ENCODE assay signal across 21 cellular contexts in genomic region chr9:101514056-101514455, GRCh38. TPM values are rescaled to one million over a fixed set of nuclear protein-coding genes. Genes with fewer than 3 reads are reported as not detected.
A peak's percentile ranks its signal among the peaks of the same experiment; 100 is the strongest.
DNase-seq lines count a peak whose midpoint lies in the region; ATAC-seq and TF ChIP-seq lines count a peak whose summit lies in the region.
"Had no signal": no experiment of that assay in that cellular context is flagged by ENCODE, and none has a peak within 500 bp of the region (broad histone marks: within the 10 kb centered on the region; RNA-seq: fewer than 3 reads in every experiment).

No MANE protein-coding gene starts in this region.

- H3K9me3 Mint-ChIP-seq in GM23338 (peaks cover 4% of the 10 kb centered on the region; the same call in 1 of the 3 replicates), WTC11 (peaks cover 11% of the 10 kb centered on the region)
- H3K9me3 Mint-ChIP-seq in stimulated activated effector memory CD8-positive, alpha-beta T cell treated with anti-CD3 and anti-CD28 coated beads, Interleukin-12 subunit alpha, Interleukin-12 subunit beta, amount 100 ng/mL, for 72 hours: peaks cover 3% of the 10 kb centered on the region

- intact Hi-C loops in PC-3 (cut with micrococcal nuclease): no loop called here

- no peak overlapping the region; the same call in 1 of the 2 replicates for H3K27ac Mint-ChIP-seq in GM23338
- H3K27ac Mint-ChIP-seq in WTC11: no peak overlapping the region
- H3K27ac Mint-ChIP-seq in stimulated activated effector memory CD8-positive, alpha-beta T cell treated with anti-CD3 and anti-CD28 coated beads, Interleukin-12 subunit alpha, Interleukin-12 subunit beta, amount 100 ng/mL, for 72 hours: no peak overlapping the region
- H3K27ac Mint-ChIP-seq: activated CD4-positive, alpha-beta T cell treated with anti-CD3 and anti-CD28 coated beads for 36 hours; activated naive CD8-positive, alpha-beta T cell treated with anti-CD3 and anti-CD28 coated beads for 36 hours had no signal

- no peak overlapping the region for H3K4me3 ChIP-seq in GM23338
- no peak overlapping the region for H3K4me3 ChIP-seq in fibroblast of pulmonary artery (replicated peaks; ENCODE audit: low read depth, low read length)
- no peak overlapping the region for H3K4me3 ChIP-seq in osteoblast (ENCODE audit: insufficient read depth, low read length)
- no peak overlapping the region for H3K4me3 ChIP-seq in PC-3 (ENCODE audit: low read length)
- H3K4me3 ChIP-seq: coronary artery, suprapubic skin had no signal

- peaks cover 40% of the 10 kb centered on the region for H3K4me1 Mint-ChIP-seq in GM23338
- H3K4me1 Mint-ChIP-seq in WTC11: peaks cover 39% of the 10 kb centered on the region
- no peaks in the 10 kb centered on the region for H3K4me1 Mint-ChIP-seq in stimulated activated effector memory CD8-positive, alpha-beta T cell treated with anti-CD3 and anti-CD28 coated beads, Interleukin-12 subunit alpha, Interleukin-12 subunit beta, amount 100 ng/mL, for 72 hours

- no peaks in the 10 kb centered on the region for H3K36me3 Mint-ChIP-seq in GM23338 (ENCODE audit: low read depth)
- no peaks in the 10 kb centered on the region for H3K36me3 Mint-ChIP-seq in WTC11
- H3K36me3 Mint-ChIP-seq in stimulated activated effector memory CD8-positive, alpha-beta T cell treated with anti-CD3 and anti-CD28 coated beads, Interleukin-12 subunit alpha, Interleukin-12 subunit beta, amount 100 ng/mL, for 72 hours: no peaks in the 10 kb centered on the region
- H3K36me3 Mint-ChIP-seq: activated naive CD8-positive, alpha-beta T cell treated with anti-CD3 and anti-CD28 coated beads for 36 hours had no signal

- no peak for TF ChIP-seq CTCF in GM23338 (conservative IDR thresholded peaks at IDR 0.05; ENCODE audit: low read depth in 2 of 2)
- no peak for TF ChIP-seq CTCF in WTC11 (IDR thresholded peaks at IDR 0.05)
- TF ChIP-seq CTCF in fibroblast of pulmonary artery (IDR thresholded peaks at IDR 0.05; ENCODE audit: low read length, missing control alignments): no peak
- no peak for TF ChIP-seq CTCF in osteoblast (IDR thresholded peaks at IDR 0.05; ENCODE audit: extremely low read depth, low read depth, low read length)
- no peak for TF ChIP-seq CTCF in PC-3 (conservative IDR thresholded peaks at IDR 0.05; ENCODE audit: low read depth, low read length)

- H3K27me3 Mint-ChIP-seq in GM23338 (ENCODE audit: insufficient read depth, low read depth, poor library complexity): peaks cover 2% of the 10 kb centered on the region
- H3K27me3 Mint-ChIP-seq in WTC11 (ENCODE audit: low read depth): no peaks in the 10 kb centered on the region

- H3F3A ChIP-seq in GM23338 (replicated peaks; ENCODE audit: low read depth): no peaks in the 10 kb centered on the region
- no peaks in the 10 kb centered on the region for H3F3A ChIP-seq in PC-3 (ENCODE audit: low read length, unreplicated experiment)

- peaks cover 41% of the 10 kb centered on the region for H3K4me1 ChIP-seq in GM23338 (ENCODE audit: insufficient read depth)
- H3K4me1 ChIP-seq in osteoblast (ENCODE audit: insufficient read depth, low read length): peaks cover 31% of the 10 kb centered on the region
- H3K4me1 ChIP-seq in PC-3 (ENCODE audit: insufficient read depth, low read length): no peaks in the 10 kb centered on the region
- H3K4me1 ChIP-seq: parathyroid adenoma, suprapubic skin had no signal

- peak; percentile 19; the same call in 2 of the 3 replicates for ATAC-seq in GM23338
- ATAC-seq in WTC11: peak; percentile 9
- ATAC-seq in stimulated activated effector memory CD8-positive, alpha-beta T cell treated with anti-CD3 and anti-CD28 coated beads, Interleukin-12 subunit alpha, Interleukin-12 subunit beta, amount 100 ng/mL, for 72 hours: no peak
- ATAC-seq in PC-3: no peak
- ATAC-seq in HG02973 (IDR thresholded peaks at IDR 0.05; ENCODE audit: unreplicated experiment): no peak
- ATAC-seq: activated CD4-positive, alpha-beta T cell treated with anti-CD3 and anti-CD28 coated beads for 36 hours; Panc1 had no signal

- H3K9me3 ChIP-seq in osteoblast (ENCODE audit: low read depth, low read length) (no peaks in the 10 kb centered on the region), PC-3 (ENCODE audit: low read length) (no peaks in the 10 kb centered on the region)
- H3K9me3 ChIP-seq: suprapubic skin had no signal

- H3K27ac ChIP-seq in GM23338 (ENCODE audit: low read depth) (peak overlapping the region; percentile 35; the same call in 1 of the 2 replicates), osteoblast (ENCODE audit: low read depth, low read length) (no peak overlapping the region), PC-3 (ENCODE audit: low read length) (no peak overlapping the region)
- H3K27ac ChIP-seq: C4-2B, HL-60, parathyroid adenoma, suprapubic skin had no signal

- H2AFZ ChIP-seq in GM23338: no peak overlapping the region
- no peak overlapping the region for H2AFZ ChIP-seq in osteoblast (ENCODE audit: low read length)
- H2AFZ ChIP-seq in PC-3 (ENCODE audit: low read length): no peak overlapping the region
- H2AFZ ChIP-seq: parathyroid adenoma had no signal

- H3K36me3 ChIP-seq in GM23338 (ENCODE audit: insufficient read depth) (no peaks in the 10 kb centered on the region), osteoblast (ENCODE audit: insufficient read depth, low read length) (no peaks in the 10 kb centered on the region), PC-3 (ENCODE audit: low read depth, low read length) (no peaks in the 10 kb centered on the region)
- H3K36me3 ChIP-seq: suprapubic skin had no signal

- peak overlapping the region; percentile 56 for H3K4me2 ChIP-seq in GM23338
- peak overlapping the region; percentile 55 for H3K4me2 ChIP-seq in osteoblast (ENCODE audit: insufficient read depth, low read length)
- no peak overlapping the region for H3K4me2 ChIP-seq in PC-3 (ENCODE audit: low read length)

- H3K27me3 ChIP-seq in GM23338 (ENCODE audit: insufficient read depth): no peaks in the 10 kb centered on the region
- H3K27me3 ChIP-seq in osteoblast (ENCODE audit: insufficient read depth, low read length): no peaks in the 10 kb centered on the region
- no peaks in the 10 kb centered on the region for H3K27me3 ChIP-seq in PC-3 (ENCODE audit: low read length)
- H3K27me3 ChIP-seq: suprapubic skin had no signal

- no TSS peak for BruUV-seq in PC-3 (replicated peaks; lab: Mats Ljungman, UMichigan)

- DNase-seq in GM23338 (ENCODE audit: low spot score) (no peak), WTC11 (ENCODE audit: low spot score) (no peak), fibroblast of pulmonary artery (ENCODE audit: low read depth) (peak; percentile 44), osteoblast (ENCODE audit: insufficient read length, low spot score, missing footprints) (no peak), NCI-H187 (lab: John Stamatoyannopoulos, UW) (no peak), PC-3 (no peak)
- DNase-seq in stimulated activated effector memory CD8-positive, alpha-beta T cell treated with anti-CD3 and anti-CD28 coated beads, Interleukin-12 subunit alpha, Interleukin-12 subunit beta, amount 100 ng/mL, for 72 hours (ENCODE audit: low spot score in 2 of 2): no peak
- DNase-seq: activated CD4-positive, alpha-beta T cell treated with anti-CD3 and anti-CD28 coated beads for 36 hours; activated naive CD8-positive, alpha-beta T cell treated with anti-CD3 and anti-CD28 coated beads for 36 hours; Kasumi-1; NCI-H187 treated with DMSO at 0.1 percent for 48 hours; NCI-H524 treated with DMSO at 0.1 percent for 48 hours; stimulated activated CD4-positive, alpha-beta T cell treated with anti-CD3 and anti-CD28 coated beads, Interleukin-15, amount 100 ng/mL, for 24 hours; T-helper 2 cell had no signal

- no peaks in the 10 kb centered on the region for H3K79me2 ChIP-seq in GM23338 (replicated peaks; ENCODE audit: insufficient read depth)
- no peaks in the 10 kb centered on the region for H3K79me2 ChIP-seq in osteoblast (ENCODE audit: insufficient read depth, low read length)
- no peaks in the 10 kb centered on the region for H3K79me2 ChIP-seq in PC-3 (ENCODE audit: low read length)
- H3K79me2 ChIP-seq: parathyroid adenoma had no signal

- no peak overlapping the region for H3K9ac ChIP-seq in PC-3 (ENCODE audit: low read length)
- H3K9ac ChIP-seq: parathyroid adenoma had no signal

- no peak overlapping the region for H3K4me3 Mint-ChIP-seq in GM23338
- no peak overlapping the region for H3K4me3 Mint-ChIP-seq in WTC11
- no peak overlapping the region for H3K4me3 Mint-ChIP-seq in stimulated activated effector memory CD8-positive, alpha-beta T cell treated with anti-CD3 and anti-CD28 coated beads, Interleukin-12 subunit alpha, Interleukin-12 subunit beta, amount 100 ng/mL, for 72 hours
- H3K4me3 Mint-ChIP-seq: activated CD4-positive, alpha-beta T cell treated with anti-CD3 and anti-CD28 coated beads for 36 hours; activated naive CD8-positive, alpha-beta T cell treated with anti-CD3 and anti-CD28 coated beads for 36 hours had no signal

- H4K20me1 ChIP-seq in GM23338 (replicated peaks; ENCODE audit: insufficient read depth) (no peaks in the 10 kb centered on the region), osteoblast (ENCODE audit: insufficient read depth, low read length) (no peaks in the 10 kb centered on the region), PC-3 (ENCODE audit: low read length) (no peaks in the 10 kb centered on the region)

- POLR2A ChIA-PET in WTC11 (lab: Charles Lee) (no interaction called here), PC-3 (lab: Charles Lee; ENCODE audit: unreplicated experiment) (no interaction called here)

- CTCF ChIA-PET in WTC11 (lab: Charles Lee): interaction anchor here (0.8 to 1.1 kb wide), 2 partner anchors 16 to 65 kb away, joined by 5 to 6 read pairs; no protein-coding TSS in a partner anchor
- CTCF ChIA-PET in PC-3 (lab: Charles Lee): no interaction called here

- H3K9me2 ChIP-seq in GM23338 (ENCODE audit: insufficient read depth): no peaks in the 10 kb centered on the region
- H3K9me2 ChIP-seq in PC-3 (replicated peaks; ENCODE audit: low read length): no peaks in the 10 kb centered on the region

TF ChIP-seq in WTC11, 78 proteins besides CTCF, POLR2A, EP300 and RAD21 (continues in another document):
- TF ChIP-seq, protein P1, sequence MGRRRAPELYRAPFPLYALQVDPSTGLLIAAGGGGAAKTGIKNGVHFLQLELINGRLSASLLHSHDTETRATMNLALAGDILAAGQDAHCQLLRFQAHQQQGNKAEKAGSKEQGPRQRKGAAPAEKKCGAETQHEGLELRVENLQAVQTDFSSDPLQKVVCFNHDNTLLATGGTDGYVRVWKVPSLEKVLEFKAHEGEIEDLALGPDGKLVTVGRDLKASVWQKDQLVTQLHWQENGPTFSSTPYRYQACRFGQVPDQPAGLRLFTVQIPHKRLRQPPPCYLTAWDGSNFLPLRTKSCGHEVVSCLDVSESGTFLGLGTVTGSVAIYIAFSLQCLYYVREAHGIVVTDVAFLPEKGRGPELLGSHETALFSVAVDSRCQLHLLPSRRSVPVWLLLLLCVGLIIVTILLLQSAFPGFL (CRISPR knock-in tag; IDR thresholded peaks at IDR 0.05; ENCODE audit: borderline replicate concordance): no peak
- no peak for TF ChIP-seq ETV6 (CRISPR knock-in tag; IDR thresholded peaks at IDR 0.05)
- no peak for TF ChIP-seq FOXP1 (CRISPR knock-in tag; IDR thresholded peaks at IDR 0.05; ENCODE audit: borderline replicate concordance)
- TF ChIP-seq HMGA2 (CRISPR knock-in tag; IDR thresholded peaks at IDR 0.05): no peak

RNA-seq across cellular contexts. Expression of gene RNF20, which starts 19.6 kb away (rescaled TPM):
- total RNA-seq in GM23338 (2014; rRNA removed; shearing (Covaris generic)): 31.0 and 36.2 TPM in 2 replicates
- 28.3 and 33.6 TPM in 2 replicates for polyA plus RNA-seq in GM23338 (2016; fragmentation: Nextera tagmentation; extraction: Ambion mirVana)
- 46.5 to 52.6 TPM (median 51.8 TPM) in 3 replicates for total RNA-seq in WTC11 (2021)
- total RNA-seq in osteoblast: 26.2 and 29.0 TPM in 2 replicates
- total RNA-seq in PC-3 (2014; rRNA removed): 12.1 and 14.7 TPM in 2 replicates

Comparison
In these comparisons a context has a peak if more than half of its experiments do, and no peak if none do; other contexts are left out.
1. ATAC-seq: peak in GM23338 (single experiment) and WTC11 (single experiment); none in stimulated activated effector memory CD8-positive, alpha-beta T cell treated with anti-CD3 and anti-CD28 coated beads, Interleukin-12 subunit alpha, Interleukin-12 subunit beta, amount 100 ng/mL, for 72 hours (single experiment), PC-3 (single experiment) and HG02973 (single experiment).